In the genomic region with DNA sequence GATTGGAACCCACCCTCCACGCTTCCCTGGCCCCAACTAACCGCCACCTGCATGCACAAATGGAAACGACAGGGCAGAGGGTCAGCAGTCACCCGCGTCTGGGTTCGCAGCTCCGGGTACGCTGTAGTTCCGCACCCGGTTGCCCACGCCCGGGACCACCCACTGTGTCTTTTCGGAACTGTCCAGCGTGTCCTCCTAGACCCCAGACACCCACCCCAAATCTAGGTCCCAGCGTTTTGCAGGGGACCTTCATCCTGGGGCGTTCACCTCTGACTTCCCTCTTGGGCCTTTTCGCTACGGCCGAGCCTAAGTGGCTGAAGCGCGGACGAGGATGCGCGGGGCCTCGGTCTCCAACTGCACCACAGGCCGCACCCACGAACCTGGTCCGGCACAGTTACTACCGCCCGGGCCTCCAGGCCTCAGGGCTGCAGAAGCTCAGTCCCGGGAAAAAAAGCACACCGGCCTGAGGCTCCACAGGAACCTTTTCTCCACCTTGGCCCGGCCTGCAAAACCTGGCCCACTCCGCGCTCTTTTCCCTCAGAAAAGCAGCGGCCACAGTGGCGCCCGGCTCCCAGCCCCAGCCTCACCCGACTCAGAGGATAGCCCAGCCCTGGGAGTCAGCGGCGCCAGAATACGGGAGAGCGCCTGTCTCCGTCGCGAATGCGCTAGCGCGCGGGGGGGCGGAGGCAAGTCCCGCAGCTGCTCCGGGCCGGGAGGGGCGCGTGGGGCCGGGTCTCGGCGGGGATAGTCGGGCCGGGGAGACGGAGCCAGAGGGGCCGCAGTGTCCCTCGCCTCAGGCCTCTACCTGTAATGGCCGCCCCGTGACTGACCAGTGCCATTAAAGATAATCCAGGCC, we compare ENCODE assay signal across 8 cellular contexts. TPM values are rescaled to one million over a fixed set of nuclear protein-coding genes. Genes with fewer than 3 reads are reported as not detected.
A peak's percentile ranks its signal among the peaks of the same experiment; 100 is the strongest.
DNase-seq lines count a peak whose midpoint lies in the region; ATAC-seq and TF ChIP-seq lines count a peak whose summit lies in the region.

A gene (minus strand): TSS at position 633 of the 856 bp plus-strand sequence. CDS start 7,643 bp downstream, outside the sequence.

- peaks cover 22% of the 10 kb centered on the region for H3K9me3 Mint-ChIP-seq in chondrocyte (ENCODE audit: low read depth)

- peaks cover 4% of the 10 kb centered on the region for H3K36me3 Mint-ChIP-seq in chondrocyte (ENCODE audit: low read depth)

- H3K4me3 Mint-ChIP-seq in chondrocyte (ENCODE audit: unreplicated experiment): peak within 1 kb of the TSS; percentile 93

- no peak for TF ChIP-seq CTCF in GM13977 (IDR thresholded peaks at IDR 0.05; ENCODE audit: extremely low read depth, insufficient read depth, missing control alignments)
- TF ChIP-seq CTCF in chondrocyte (IDR thresholded peaks at IDR 0.05): no peak

- peak within 1 kb of the TSS; percentile 90 for H3K27ac ChIP-seq in layer of hippocampus (ENCODE audit: low read depth, low read length)

- peak; percentile 79 for DNase-seq in GM13977 (ENCODE audit: low spot score)
- DNase-seq in NCI-H2107 treated with DMSO at 0.1 percent for 48 hours (lab: John Stamatoyannopoulos, UW; ENCODE audit: unreplicated experiment): peak; percentile 63
- DNase-seq in activated CD4-positive, CD25-positive, alpha-beta regulatory T cell treated with anti-CD3 and anti-CD28 coated beads, Interleukin-2, amount 50 U/mL, for 72 hours: peak; percentile 85
- peak; percentile 97 for DNase-seq in chondrocyte (ENCODE audit: low spot score)
- peak; percentile 52 to 59 for DNase-seq in stimulated activated CD4-positive, alpha-beta T cell treated with anti-CD3 and anti-CD28 coated beads, Interleukin-15, amount 100 ng/mL, for 48 hours (ENCODE audit: low read depth in 2 of 2)
- DNase-seq in HT-29 (ENCODE audit: low spot score): no peak

- no peaks in the 10 kb centered on the region for H3K27me3 ChIP-seq in layer of hippocampus (ENCODE audit: control insufficient read depth, insufficient read depth, low read length)

- peak within 1 kb of the TSS; percentile 82 for H3K27ac Mint-ChIP-seq in chondrocyte (ENCODE audit: unreplicated experiment)

- in situ Hi-C loops in GM13977 (cut with MboI; ENCODE audit: low pct_unique_long_range_greater_than_20kb, low sequenced_read_pairs, unreplicated experiment): no loop called here

- peak; percentile 70 for ATAC-seq in HG02885 (IDR thresholded peaks at IDR 0.05; ENCODE audit: poor library complexity, unreplicated experiment)

- H3K27me3 Mint-ChIP-seq in chondrocyte (ENCODE audit: low read depth): no peaks in the 10 kb centered on the region

- peaks cover 20% of the 10 kb centered on the region for H3K4me1 Mint-ChIP-seq in chondrocyte (ENCODE audit: low read depth)

RNA-seq across cellular contexts. Expression of the gene that starts here (rescaled TPM):
- total RNA-seq in chondrocyte: 10.7 to 18.3 TPM (median 15.1 TPM) in 3 replicates
- total RNA-seq in HT-29 (2014; rRNA removed; shearing (Covaris generic)): not detected in 2 replicates

Comparison
In these comparisons a context has a peak if more than half of its experiments do, and no peak if none do; other contexts are left out.
1. RNA of the gene that starts here (total RNA-seq): 10.7 to 18.3 TPM in chondrocyte; not detected in HT-29; every median in the first group is over 10 times any median in the second.